In genomic region chr6:23280445-23280844, GRCh38 we compare ENCODE assay signal across 19 cellular contexts.
A peak's percentile ranks its signal among the peaks of the same experiment; 100 is the strongest.
DNase-seq lines count a peak whose midpoint lies in the region; ATAC-seq and TF ChIP-seq lines count a peak whose summit lies in the region.
"Had no signal": no experiment of that assay in that cellular context is flagged by ENCODE, and none has a peak within 500 bp of the region (broad histone marks: within the 10 kb centered on the region; RNA-seq: fewer than 3 reads in every experiment).

No MANE protein-coding gene starts in this region.

- no peak overlapping the region for H3K9ac ChIP-seq in mammary epithelial cell (ENCODE audit: insufficient read depth, low read length)

- H3K4me2 ChIP-seq in mammary epithelial cell (ENCODE audit: insufficient read depth, low read depth, low read length), result no peak overlapping the region

- in situ Hi-C loops in mammary epithelial cell (cut with MboI; ENCODE audit: low sequenced_read_pairs in 2 of 2), result no loop called here

- BruUV-seq in MCF 10A (replicated peaks; lab: Mats Ljungman, UMichigan) (no TSS peak), mammary epithelial cell (replicated peaks; lab: Mats Ljungman, UMichigan) (no TSS peak)

- H3K27ac ChIP-seq in mammary epithelial cell (ENCODE audit: insufficient read depth, low read depth, low read length), result no peak overlapping the region
- H3K27ac ChIP-seq: HL-60 had no signal

- POLR2A ChIA-PET in MCF 10A (lab: Yijun Ruan, JAX), result no interaction called here

- no peaks in the 10 kb centered on the region for H3K27me3 ChIP-seq in mammary epithelial cell (ENCODE audit: insufficient read depth, low read length)

- no peaks in the 10 kb centered on the region for H3K4me1 ChIP-seq in mammary epithelial cell (ENCODE audit: insufficient read depth, low read length)

- dilution Hi-C loops in mammary epithelial cell (cut with HindIII; ENCODE audit: low sequenced_read_pairs), result no loop called here

- no peaks in the 10 kb centered on the region for H3K9me3 Mint-ChIP-seq in MCF 10A (ENCODE audit: unreplicated experiment)

- H3K36me3 ChIP-seq in mammary epithelial cell (ENCODE audit: insufficient read depth, low read length), result no peaks in the 10 kb centered on the region
- H3K36me3 ChIP-seq: HAP-1 had no signal

- 40% methylated on average over 2 of the region's 2 CpGs for WGBS in mammary epithelial cell (ENCODE audit: low coverage, missing lambda C conversion rate)

- H3K4me3 ChIP-seq in mammary epithelial cell (replicated peaks in 1 of 3; ENCODE audit: insufficient read depth in 1 of 3, low read depth in 2 of 3, low read length in 3 of 3) (no peak overlapping the region), fibroblast of villous mesenchyme (ENCODE audit: low read depth, low read length) (no peak overlapping the region)
- H3K4me3 ChIP-seq: HAP-1 had no signal

- H4K20me1 ChIP-seq in mammary epithelial cell (ENCODE audit: insufficient read depth, low read length), result no peaks in the 10 kb centered on the region

- H2AFZ ChIP-seq in mammary epithelial cell (ENCODE audit: low read depth, low read length), result no peak overlapping the region

- H3K27ac Mint-ChIP-seq in MCF 10A (ENCODE audit: low read depth, unreplicated experiment), result no peak overlapping the region

- intact Hi-C loops in MCF 10A (cut with micrococcal nuclease) (no loop called here), mammary epithelial cell (cut with micrococcal nuclease) (no loop called here), left ventricle myocardium superior (cut with micrococcal nuclease) (no loop called here)

- CTCF ChIA-PET in MCF 10A (lab: Yijun Ruan, JAX), result no interaction called here
- CTCF ChIA-PET in mammary epithelial cell (lab: Charles Lee; ENCODE audit: low non-redundant PET), result no interaction called here

- peak; percentile 18 for DNase-seq in MCF 10A (ENCODE audit: unreplicated experiment)
- no peak for DNase-seq in mammary epithelial cell
- DNase-seq in SKM-1 treated with dmso at 0.1 percent for 144 hours (lab: John Stamatoyannopoulos, UW; ENCODE audit: unreplicated experiment), result peak; percentile 74
- DNase-seq in fibroblast of villous mesenchyme (ENCODE audit: low read depth), result peak; percentile 20
- DNase-seq in NCI-H526 (lab: John Stamatoyannopoulos, UW), result no peak
- no peak for DNase-seq in activated gamma-delta T cell treated with Interleukin-2 at 50 U/mL for 16 hours
- no peak for DNase-seq in left ventricle myocardium superior
- DNase-seq: 8988T, COR-L47, DMS53, NCI-H1092, NCI-H146, NCI-H2081, NCI-H510A, SHP77 had no signal

- H3K9me3 ChIP-seq in mammary epithelial cell (replicated peaks; ENCODE audit: insufficient read depth, low read length), result no peaks in the 10 kb centered on the region
- H3K9me3 ChIP-seq: HAP-1 had no signal

- no peaks in the 10 kb centered on the region for H3K79me2 ChIP-seq in mammary epithelial cell (ENCODE audit: insufficient read depth, low read length)

- no peak overlapping the region for H3K4me3 Mint-ChIP-seq in MCF 10A (ENCODE audit: unreplicated experiment)

- H3K27me3 Mint-ChIP-seq in MCF 10A (ENCODE audit: insufficient read depth, unreplicated experiment), result no peaks in the 10 kb centered on the region

- TF ChIP-seq CTCF in MCF 10A (IDR thresholded peaks at IDR 0.05; ENCODE audit: unreplicated experiment) (no peak), mammary epithelial cell (conservative IDR thresholded peaks at IDR 0.05 in 1 of 2, IDR thresholded peaks at IDR 0.05 in 1 of 2; ENCODE audit: extremely low read depth in 1 of 2, insufficient read depth in 1 of 2, low read depth in 1 of 2, low read length in 2 of 2) (no peak), fibroblast of villous mesenchyme (IDR thresholded peaks at IDR 0.05; ENCODE audit: insufficient read depth, low read depth, low read length) (no peak)

- no peaks in the 10 kb centered on the region for H3K4me1 Mint-ChIP-seq in MCF 10A (ENCODE audit: insufficient read depth, unreplicated experiment)

- no peaks in the 10 kb centered on the region for H3K36me3 Mint-ChIP-seq in MCF 10A (ENCODE audit: insufficient read depth, unreplicated experiment)
- H3K36me3 Mint-ChIP-seq: CD14-positive monocyte had no signal

- ATAC-seq in GM18867 (IDR thresholded peaks at IDR 0.05; ENCODE audit: unreplicated experiment), result no peak
- ATAC-seq in left ventricle myocardium superior, result no peak

Comparison
In these comparisons a context has a peak if more than half of its experiments do, and no peak if none do; other contexts are left out.
1. DNase-seq: peak in MCF 10A (single experiment), SKM-1 treated with dmso at 0.1 percent for 144 hours (single experiment) and fibroblast of villous mesenchyme (single experiment); none in mammary epithelial cell (single experiment), NCI-H526 (0 of 2), activated gamma-delta T cell treated with Interleukin-2 at 50 U/mL for 16 hours (single experiment) and left ventricle myocardium superior (single experiment).